25 cellular contexts compared by ENCODE assay signal in the genomic region with DNA sequence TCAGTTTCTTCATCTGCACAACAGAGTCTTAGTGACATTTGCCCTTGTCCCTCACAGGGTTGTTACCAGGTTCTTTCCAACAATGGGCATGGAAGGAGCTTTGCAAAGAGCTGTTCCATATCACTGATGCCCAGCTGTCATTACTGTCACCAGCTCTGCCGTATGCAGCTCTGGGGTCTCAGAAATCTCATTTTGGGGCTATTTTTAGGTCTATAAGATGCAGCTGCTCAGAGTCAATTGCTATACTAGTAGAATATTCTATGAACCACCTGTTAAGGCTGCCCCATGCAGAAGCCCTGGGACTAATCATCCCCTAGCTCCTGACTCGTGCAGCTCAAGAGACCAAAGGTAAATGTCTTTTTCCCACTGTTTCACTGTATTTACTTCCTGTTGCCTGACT.
"Had no signal": no experiment of that assay in that cellular context is flagged by ENCODE, and none has a peak within 500 bp of the region (broad histone marks: within the 10 kb centered on the region; RNA-seq: fewer than 3 reads in every experiment).

No MANE protein-coding gene starts in this region.

- H3K79me2 ChIP-seq: hepatocyte, parathyroid adenoma had no signal

- H3K4me3 ChIP-seq: colonic mucosa, hepatocyte, lung, prostate gland, right lobe of liver, stomach, thoracic aorta, transverse colon had no signal

- H3K9me3 Mint-ChIP-seq: nephron progenitor cell had no signal

- FAIRE-seq: endothelial cell of umbilical vein, small intestine had no signal

- H3K27ac Mint-ChIP-seq: endodermal cell, naive B cell, nephron progenitor cell had no signal

- H3K4me2 ChIP-seq: hepatocyte had no signal

- H3K36me3 Mint-ChIP-seq: naive B cell had no signal

- H3K4me3 Mint-ChIP-seq: endodermal cell, naive B cell, nephron progenitor cell had no signal

- H3K4me1 Mint-ChIP-seq: endodermal cell, naive B cell had no signal

- H2AFZ ChIP-seq: hepatocyte, parathyroid adenoma had no signal

- H3K9me3 ChIP-seq: colonic mucosa, prostate gland, right lobe of liver, thoracic aorta, transverse colon had no signal

- H3K36me3 ChIP-seq: colonic mucosa, prostate gland, right lobe of liver, stomach, thoracic aorta, transverse colon had no signal

- H3K4me1 ChIP-seq: colonic mucosa, foreskin keratinocyte, parathyroid adenoma, prostate gland, right lobe of liver, stomach, transverse colon had no signal

- DNase-seq: colonic mucosa; dermis blood vessel endothelial cell; endodermal cell; erythroblast; foreskin keratinocyte; head of caudate nucleus; left colon; left ventricle myocardium superior; mesenchymal stem cell; midbrain; naive B cell; nephron progenitor cell; right lobe of liver; small intestine; stimulated activated CD4-positive, alpha-beta T cell treated with anti-CD3 and anti-CD28 coated beads, Interleukin-12 subunit alpha, Interleukin-12 subunit beta, amount 100 ng/mL, for 4 hours; stimulated activated naive CD4-positive, alpha-beta T cell; stomach; substantia nigra; transverse colon had no signal

- H3K27ac ChIP-seq: colonic mucosa, foreskin keratinocyte, hepatocyte, parathyroid adenoma, prostate gland, right lobe of liver, stomach, thoracic aorta, transverse colon had no signal
